In the genomic region with DNA sequence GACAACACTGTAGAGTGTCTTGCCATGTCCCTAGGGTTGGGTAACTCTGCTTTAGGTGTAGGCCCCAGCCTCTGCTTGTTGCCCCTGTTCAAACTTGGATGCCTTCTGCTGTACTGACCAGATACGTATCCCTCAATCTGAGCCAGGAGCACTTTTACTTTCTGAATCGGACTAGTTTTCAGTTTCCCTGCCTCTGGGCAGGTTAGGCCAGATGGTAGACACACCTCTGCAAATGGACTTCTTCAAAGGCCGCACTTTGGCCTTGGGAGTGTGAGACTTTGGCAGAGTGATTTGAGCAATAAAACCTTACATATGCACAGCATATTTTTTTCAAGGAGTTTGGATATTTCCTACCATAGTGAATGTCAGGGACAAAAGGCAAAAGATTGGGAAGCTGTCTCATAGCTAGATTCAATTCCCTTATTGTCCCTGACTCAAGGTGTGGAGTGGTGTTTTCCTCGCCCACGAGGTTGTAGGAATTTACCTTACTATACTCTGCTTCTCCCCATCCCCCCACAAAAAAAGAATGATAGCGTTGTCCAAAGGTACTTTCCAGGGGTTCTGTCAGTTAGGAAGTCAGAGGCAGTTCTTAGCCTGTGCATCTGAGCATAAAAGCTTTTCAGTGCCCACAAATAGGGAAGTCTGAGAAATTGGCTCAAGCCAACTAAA, we compare ENCODE assay signal across 22 cellular contexts. TPM values are rescaled to one million over a fixed set of nuclear protein-coding genes. Genes with fewer than 3 reads are reported as not detected.
DNase-seq lines count a peak whose midpoint lies in the region; ATAC-seq, FAIRE-seq and TF ChIP-seq lines count a peak whose summit lies in the region.
"Had no signal": no experiment of that assay in that cellular context is flagged by ENCODE, and none has a peak within 500 bp of the region (broad histone marks: within the 10 kb centered on the region; RNA-seq: fewer than 3 reads in every experiment).

No MANE protein-coding gene starts in this region.

- TF ChIP-seq CTCF in GM12865 (IDR thresholded peaks at IDR 0.05; ENCODE audit: insufficient read depth, low read depth, low read length, missing control alignments) = no peak
- TF ChIP-seq CTCF in hepatocyte (IDR thresholded peaks at IDR 0.05; ENCODE audit: poor library complexity) = no peak
- TF ChIP-seq CTCF in pancreas (IDR thresholded peaks at IDR 0.05) = no peak

- DNase-seq in GM12865 (ENCODE audit: low read depth) = peak; percentile 3
- peak; percentile 60 for DNase-seq in LoVo (ENCODE audit: low spot score)
- DNase-seq in hepatocyte (ENCODE audit: low spot score) = peak; percentile 31
- no peak for DNase-seq in pancreas
- DNase-seq in NCI-H524 (lab: John Stamatoyannopoulos, UW) = no peak
- no peak for DNase-seq in stimulated activated CD4-positive, alpha-beta T cell treated with anti-CD3 and anti-CD28 coated beads, Interleukin-2, amount 100 ng/mL, for 48 hours
- DNase-seq: C1 segment of cervical spinal cord; CD8-positive, alpha-beta memory T cell; DMS79 treated with DMSO at 0.1 percent for 48 hours; GM23248; HCEC 1CT; NCI-H1092 treated with DMSO at 0.1 percent for 48 hours; NCI-H2081 treated with DMSO at 0.1 percent for 48 hours; NCI-H446 treated with DMSO at 0.1 percent for 48 hours; NCI-H748 treated with DMSO at 0.1 percent for 48 hours; NK-92 treated with Interleukin-12 subunit alpha and Interleukin-12 subunit beta, amount 100 ng/mL, for 24 hours; RPMI8226; SHP77 treated with DMSO at 0.1 percent for 48 hours; SK-N-SH had no signal

- peak overlapping the region; percentile 41 for H3K4me2 ChIP-seq in hepatocyte
- H3K4me2 ChIP-seq: A549, SK-N-SH had no signal

- H3K27me3 ChIP-seq in hepatocyte = no peaks in the 10 kb centered on the region
- no peaks in the 10 kb centered on the region for H3K27me3 ChIP-seq in pancreas

- intact Hi-C loops in pancreas (cut with DNase I) = no loop called here

- H3K27ac ChIP-seq in hepatocyte (peak overlapping the region; percentile 9), pancreas (peak overlapping the region in 2 of 4 donors; percentile 31 to 44)
- H3K27ac ChIP-seq: A549, GM23248 had no signal

- H2AFZ ChIP-seq in hepatocyte = no peak overlapping the region
- H2AFZ ChIP-seq: GM23248 had no signal

- no peak overlapping the region for H3K4me3 ChIP-seq in GM12865 (ENCODE audit: low read depth, low read length)
- H3K4me3 ChIP-seq in hepatocyte = no peak overlapping the region
- no peak overlapping the region for H3K4me3 ChIP-seq in pancreas
- H3K4me3 ChIP-seq: A549, GM23248 had no signal

- H3K36me3 ChIP-seq in hepatocyte (replicated peaks; ENCODE audit: insufficient read depth, low read depth) (no peaks in the 10 kb centered on the region), pancreas (no peaks in the 10 kb centered on the region)

- no peak for FAIRE-seq in pancreas (lab: Jason Lieb, UNC)
- FAIRE-seq: A549 had no signal

- peaks cover 3% of the 10 kb centered on the region for H3K4me1 ChIP-seq in hepatocyte (ENCODE audit: insufficient read depth)
- H3K4me1 ChIP-seq in pancreas = no peaks in the 10 kb centered on the region

- no peaks in the 10 kb centered on the region for H3K9me3 ChIP-seq in hepatocyte (ENCODE audit: low read depth)
- no peaks in the 10 kb centered on the region for H3K9me3 ChIP-seq in pancreas
- H3K9me3 ChIP-seq: A549, SK-N-SH had no signal

- WGBS in hepatocyte (ENCODE audit: low lambda C conversion rate, missing lambda C conversion rate) = 77% methylated on average over 6 of the region's 6 CpGs
- WGBS in pancreas, 2 donors = 74% methylated on average over 6 of the region's 6 CpGs

- ATAC-seq in pancreas = peak in 3 of 4 donors; percentile 34 to 76 (median 47)
- no peak for ATAC-seq in HG03108 (IDR thresholded peaks at IDR 0.05; ENCODE audit: unreplicated experiment)
- ATAC-seq: A549 had no signal

- no peaks in the 10 kb centered on the region for H4K20me1 ChIP-seq in hepatocyte (ENCODE audit: insufficient read depth, poor library complexity, severe bottlenecking)

- no peaks in the 10 kb centered on the region for H3K9me2 ChIP-seq in hepatocyte (replicated peaks; ENCODE audit: insufficient read depth)
- H3K9me2 ChIP-seq: SK-N-SH had no signal

- H3K79me2 ChIP-seq in hepatocyte = no peaks in the 10 kb centered on the region

RNA-seq across cellular contexts. Expression of a gene that starts 15.3 kb away (rescaled TPM):
- 21.1 and 21.7 TPM in 2 replicates for total RNA-seq in hepatocyte
- polyA plus RNA-seq in hepatocyte = 11.5 and 14.5 TPM in 2 replicates
- total RNA-seq in pancreas = 10 to 100 TPM in 5 of 6 donors, 1 to 10 TPM in 1; 9.8 to 21.5 (median 13.4) TPM
- 1 to 10 TPM; 2.8 to 4.4 TPM for polyA plus RNA-seq in pancreas
- total RNA-seq: OCI-LY7 had no signal
- polyA plus RNA-seq: CD8-positive, alpha-beta memory T cell had no signal

Comparison
In these comparisons a context has a peak if more than half of its experiments do, and no peak if none do; other contexts are left out.
1. DNase-seq: peak in GM12865 (single experiment), LoVo (single experiment) and hepatocyte (single experiment); none in pancreas (0 of 6), NCI-H524 (0 of 2) and stimulated activated CD4-positive, alpha-beta T cell treated with anti-CD3 and anti-CD28 coated beads, Interleukin-2, amount 100 ng/mL, for 48 hours (0 of 2).